8 cellular contexts compared by ENCODE assay signal in genomic region chr9:122912671-122912963, GRCh38. TPM values are rescaled to one million over a fixed set of nuclear protein-coding genes. Genes with fewer than 3 reads are reported as not detected.
DNase-seq lines count a peak whose midpoint lies in the region; ATAC-seq, FAIRE-seq and TF ChIP-seq lines count a peak whose summit lies in the region.

No MANE protein-coding gene starts in this region.

- peak overlapping the region; percentile 92 for H3K4me3 Mint-ChIP-seq in Calu3 (ENCODE audit: low read depth, unreplicated experiment)

- H3K36me3 ChIP-seq in Peyer's patch, result peaks cover 0 to 23% (median 0%) of the 10 kb centered on the region in 3 donors
- H3K36me3 ChIP-seq in pancreas, result peaks cover 0 to 8% (median 5%) of the 10 kb centered on the region in 3 donors

- DNase-seq in Calu3, result no peak
- DNase-seq in Peyer's patch, result no peak
- DNase-seq in epithelial cell of prostate (ENCODE audit: low read depth, low spot score), result no peak
- DNase-seq in pancreas, result no peak
- no peak for DNase-seq in activated gamma-delta T cell (lab: John Stamatoyannopoulos, UW)
- no peak for DNase-seq in DMS153 treated with DMSO at 0.1 percent for 48 hours (lab: John Stamatoyannopoulos, UW; ENCODE audit: unreplicated experiment)

- peaks cover 0 to 13% (median 4%) of the 10 kb centered on the region in 4 donors for H3K4me1 ChIP-seq in Peyer's patch
- H3K4me1 ChIP-seq in pancreas, result peaks cover 0 to 8% (median 5%) of the 10 kb centered on the region in 3 donors

- H3K9me3 Mint-ChIP-seq in Calu3 (ENCODE audit: low read depth, unreplicated experiment), result no peaks in the 10 kb centered on the region

- TF ChIP-seq POLR2A in Peyer's patch (IDR thresholded peaks at IDR 0.05), result no peak

- 1 to 2% methylated on average over 9 of the region's 9 CpGs for WGBS in pancreas, 2 donors

- H3K9me3 ChIP-seq in Peyer's patch (no peaks in the 10 kb centered on the region), pancreas (no peaks in the 10 kb centered on the region)

- CTCF ChIA-PET in Calu3 (lab: Charles Lee), result interaction anchor here (0.7 kb wide), 2 partner anchors 14 to 817 kb away, joined by 3 read pairs; no protein-coding TSS in a partner anchor

- intact Hi-C loops in Calu3 (cut with micrococcal nuclease; ENCODE audit: unreplicated experiment) (loop anchor here (5.0 kb wide), 1 partner anchor 80 kb away; no protein-coding TSS in a partner anchor), pancreas (cut with DNase I) (no loop called here)

- peak overlapping the region; percentile 95 for H3K27ac Mint-ChIP-seq in Calu3 (ENCODE audit: unreplicated experiment)

- H3K4me3 ChIP-seq in Peyer's patch, result peak overlapping the region; percentile 51 to 80 (median 63)
- peak overlapping the region; percentile 16 to 63 (median 56) for H3K4me3 ChIP-seq in pancreas

- H3K27ac ChIP-seq in Peyer's patch, result peak overlapping the region; percentile 70 to 84 (median 82)
- H3K27ac ChIP-seq in epithelial cell of prostate, result peak overlapping the region; percentile 92
- peak overlapping the region in 3 of 4 donors; percentile 18 to 70 (median 53) for H3K27ac ChIP-seq in pancreas

- TF ChIP-seq CTCF in Calu3 (IDR thresholded peaks at IDR 0.05; ENCODE audit: unreplicated experiment), result no peak
- no peak for TF ChIP-seq CTCF in Peyer's patch (IDR thresholded peaks at IDR 0.05)
- no peak for TF ChIP-seq CTCF in pancreas (IDR thresholded peaks at IDR 0.05)

- BruUV-seq in Calu3 (replicated peaks; lab: Mats Ljungman, UMichigan), result TSS peak; percentile 58

- ATAC-seq in pancreas (no peak), GM19397 (IDR thresholded peaks at IDR 0.05; ENCODE audit: unreplicated experiment) (no peak), HG02642 (IDR thresholded peaks at IDR 0.05; ENCODE audit: poor library complexity, unreplicated experiment) (no peak)

- peaks cover 30% of the 10 kb centered on the region for H3K36me3 Mint-ChIP-seq in Calu3 (ENCODE audit: insufficient read depth, unreplicated experiment)

- no peaks in the 10 kb centered on the region for H3K27me3 Mint-ChIP-seq in Calu3 (ENCODE audit: unreplicated experiment)

- FAIRE-seq in pancreas (lab: Jason Lieb, UNC), result no peak

- H3K27me3 ChIP-seq in Peyer's patch, result no peaks in the 10 kb centered on the region
- H3K27me3 ChIP-seq in pancreas, result no peaks in the 10 kb centered on the region

- peaks cover 16% of the 10 kb centered on the region for H3K4me1 Mint-ChIP-seq in Calu3 (ENCODE audit: low read depth, unreplicated experiment)

RNA-seq across cellular contexts. Expression of gene ZBTB6, which starts 0.5 kb away (rescaled TPM):
- total RNA-seq in Calu3 (2022) (6.1 and 6.3 TPM in 2 replicates), Peyer's patch (10 to 100 TPM in 1 of 4 donors, 1 to 10 TPM in 3; 5.6 to 14.9 (median 7.7) TPM), pancreas (1 to 10 TPM; 2.2 to 5.3 (median 3.2) TPM)
- 1 to 10 TPM in 1 of 2 donors, under 1 TPM in 1; 0.87 to 3.4 TPM for polyA plus RNA-seq in pancreas

RNA-seq across cellular contexts. Expression of gene RC3H2, which starts 7.5 kb away (rescaled TPM):
- total RNA-seq in Calu3 (2022), result 44.0 and 45.5 TPM in 2 replicates
- total RNA-seq in Peyer's patch, result 10 to 100 TPM; 27.9 to 48.7 (median 41.7) TPM
- total RNA-seq in pancreas, result 10 to 100 TPM; 10.9 to 18.7 (median 12.9) TPM
- 1 to 10 TPM; 4.1 to 5.4 TPM for polyA plus RNA-seq in pancreas

RNA-seq across cellular contexts. Expression of gene ZBTB26, which starts 18.7 kb away (rescaled TPM):
- 5.8 and 6.7 TPM in 2 replicates for total RNA-seq in Calu3 (2022)
- total RNA-seq in Peyer's patch, result 10 to 100 TPM in 1 of 4 donors, 1 to 10 TPM in 3; 3.2 to 18.2 (median 6.1) TPM
- 1 to 10 TPM; 2.3 to 5.3 (median 3.1) TPM for total RNA-seq in pancreas
- 1 to 10 TPM; 1.5 to 3.5 TPM for polyA plus RNA-seq in pancreas

RNA-seq across cellular contexts. Expression of gene RABGAP1, which starts 28.2 kb away (rescaled TPM):
- total RNA-seq in Calu3 (2022) (55.7 and 57.9 TPM in 2 replicates), Peyer's patch (10 to 100 TPM; 45.0 to 92.4 (median 49.7) TPM), pancreas (10 to 100 TPM; 19.4 to 35.2 (median 20.6) TPM)
- 10 to 100 TPM in 1 of 2 donors, 1 to 10 TPM in 1; 7.6 to 11.7 TPM for polyA plus RNA-seq in pancreas
